In the genomic region with DNA sequence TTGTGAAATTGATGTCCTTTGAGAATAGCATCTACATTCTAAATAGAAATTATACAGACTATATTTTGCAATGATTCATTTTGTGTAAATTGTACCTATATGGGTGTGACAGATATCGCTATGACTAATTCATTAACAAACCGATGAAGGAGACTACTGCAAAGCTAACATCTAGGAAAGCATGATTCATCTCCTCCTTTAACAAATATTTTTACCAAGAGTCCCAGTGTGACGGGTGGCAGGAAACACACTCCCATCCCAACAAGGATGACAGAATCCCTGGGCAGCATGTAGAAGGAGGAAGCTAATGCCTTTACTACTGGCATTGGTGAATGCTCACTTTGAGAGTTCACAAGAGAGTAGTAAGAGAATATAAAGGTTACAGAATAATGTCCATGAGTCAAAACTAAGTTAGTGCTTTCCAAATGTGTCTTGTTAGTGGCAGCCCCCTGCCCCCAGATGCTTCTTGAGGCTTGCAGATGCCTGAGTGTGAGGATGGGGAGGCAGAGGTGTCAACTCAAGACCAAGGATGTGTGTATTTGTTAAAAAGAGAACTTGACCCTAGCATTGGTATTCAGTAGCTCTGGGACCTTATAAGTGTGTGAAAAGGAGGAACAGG, we compare ENCODE assay signal across 14 cellular contexts.
DNase-seq lines count a peak whose midpoint lies in the region; ATAC-seq and TF ChIP-seq lines count a peak whose summit lies in the region.
"Had no signal": no experiment of that assay in that cellular context is flagged by ENCODE, and none has a peak within 500 bp of the region (broad histone marks: within the 10 kb centered on the region; RNA-seq: fewer than 3 reads in every experiment).

No MANE protein-coding gene starts in this region.

- POLR2A ChIA-PET in activated CD4-positive, alpha-beta T cell treated with anti-CD3 and anti-CD28 coated beads for 36 hours (lab: Charles Lee) = no interaction called here

- no peak overlapping the region for H3K27ac Mint-ChIP-seq in activated CD4-positive, alpha-beta T cell treated with anti-CD3 and anti-CD28 coated beads for 36 hours
- no peak overlapping the region for H3K27ac Mint-ChIP-seq in activated CD4-positive, alpha-beta T cell treated with anti-CD3 and anti-CD28 coated beads, Interleukin-2, amount 10 ng/mL, durations not matched to agents 24 days and 14 days
- H3K27ac Mint-ChIP-seq in stimulated activated naive CD8-positive, alpha-beta T cell treated with anti-CD3 and anti-CD28 coated beads, Interleukin-15, amount 100 ng/mL, for 72 hours = no peak overlapping the region
- H3K27ac Mint-ChIP-seq: natural killer cell treated with Interleukin-12 subunit alpha and Interleukin-12 subunit beta and Interleukin-15 and Interleukin-18, amount 100 ng/mL, for 72 hours had no signal

- H3K27me3 Mint-ChIP-seq in activated CD4-positive, alpha-beta T cell treated with anti-CD3 and anti-CD28 coated beads for 36 hours = peaks cover 2% of the 10 kb centered on the region
- peaks cover 2% of the 10 kb centered on the region for H3K27me3 Mint-ChIP-seq in activated CD4-positive, alpha-beta T cell treated with anti-CD3 and anti-CD28 coated beads, Interleukin-2, amount 10 ng/mL, durations not matched to agents 24 days and 14 days
- peaks cover 5% of the 10 kb centered on the region for H3K27me3 Mint-ChIP-seq in stimulated activated naive CD8-positive, alpha-beta T cell treated with anti-CD3 and anti-CD28 coated beads, Interleukin-15, amount 100 ng/mL, for 72 hours

- peak overlapping the region; percentile 6; the same call in 1 of the 2 replicates for H3K27ac ChIP-seq in SJSA1
- H3K27ac ChIP-seq: colonic mucosa had no signal

- H3K4me3 ChIP-seq in SJSA1 = no peak overlapping the region
- no peak overlapping the region for H3K4me3 ChIP-seq in fibroblast of mammary gland (ENCODE audit: control insufficient read depth, low read depth, low read length)
- H3K4me3 ChIP-seq: colonic mucosa had no signal

- intact Hi-C loops in activated CD4-positive, alpha-beta T cell treated with anti-CD3 and anti-CD28 coated beads for 36 hours (cut with DNase I, micrococcal nuclease) = no loop called here
- intact Hi-C loops in activated CD4-positive, alpha-beta T cell treated with anti-CD3 and anti-CD28 coated beads, Interleukin-2, amount 10 ng/mL, durations not matched to agents 24 days and 14 days (cut with micrococcal nuclease) = no loop called here

- no peaks in the 10 kb centered on the region for H3K27me3 ChIP-seq in SJSA1 (replicated peaks)
- H3K27me3 ChIP-seq: colonic mucosa had no signal

- no peaks in the 10 kb centered on the region for H3K36me3 ChIP-seq in SJSA1
- H3K36me3 ChIP-seq: colonic mucosa had no signal

- H3K36me3 Mint-ChIP-seq in activated CD4-positive, alpha-beta T cell treated with anti-CD3 and anti-CD28 coated beads for 36 hours (ENCODE audit: low read depth) = no peaks in the 10 kb centered on the region
- H3K36me3 Mint-ChIP-seq in activated CD4-positive, alpha-beta T cell treated with anti-CD3 and anti-CD28 coated beads, Interleukin-2, amount 10 ng/mL, durations not matched to agents 24 days and 14 days (ENCODE audit: low read depth) = no peaks in the 10 kb centered on the region
- H3K36me3 Mint-ChIP-seq: natural killer cell treated with Interleukin-12 subunit alpha and Interleukin-12 subunit beta and Interleukin-15 and Interleukin-18, amount 100 ng/mL, for 72 hours had no signal

- peaks cover 16% of the 10 kb centered on the region for H3K4me1 Mint-ChIP-seq in activated CD4-positive, alpha-beta T cell treated with anti-CD3 and anti-CD28 coated beads for 36 hours
- H3K4me1 Mint-ChIP-seq in activated CD4-positive, alpha-beta T cell treated with anti-CD3 and anti-CD28 coated beads, Interleukin-2, amount 10 ng/mL, durations not matched to agents 24 days and 14 days = no peaks in the 10 kb centered on the region
- H3K4me1 Mint-ChIP-seq in stimulated activated naive CD8-positive, alpha-beta T cell treated with anti-CD3 and anti-CD28 coated beads, Interleukin-15, amount 100 ng/mL, for 72 hours = no peaks in the 10 kb centered on the region

- peak; percentile 70 for ATAC-seq in activated CD4-positive, alpha-beta T cell treated with anti-CD3 and anti-CD28 coated beads for 36 hours
- peak; percentile 62 for ATAC-seq in stimulated activated naive CD8-positive, alpha-beta T cell treated with anti-CD3 and anti-CD28 coated beads, Interleukin-15, amount 100 ng/mL, for 72 hours
- ATAC-seq in omental fat pad (ENCODE audit: low FRiP score) = no peak

- H3K9me3 ChIP-seq in SJSA1 (replicated peaks) = no peaks in the 10 kb centered on the region
- H3K9me3 ChIP-seq: colonic mucosa had no signal

- CTCF ChIA-PET in activated CD4-positive, alpha-beta T cell treated with anti-CD3 and anti-CD28 coated beads for 36 hours (lab: Charles Lee) = interaction anchor here (0.9 to 1.0 kb wide), 2 partner anchors 8 to 10 kb away, joined by 3 read pairs; no protein-coding TSS in a partner anchor

- TF ChIP-seq CTCF in fibroblast of mammary gland (conservative IDR thresholded peaks at IDR 0.05; ENCODE audit: control insufficient read depth, insufficient read depth, low read depth, low read length) (no peak), omental fat pad (IDR thresholded peaks at IDR 0.05) (no peak)

- no peak overlapping the region for H3K4me3 Mint-ChIP-seq in activated CD4-positive, alpha-beta T cell treated with anti-CD3 and anti-CD28 coated beads for 36 hours
- H3K4me3 Mint-ChIP-seq in activated CD4-positive, alpha-beta T cell treated with anti-CD3 and anti-CD28 coated beads, Interleukin-2, amount 10 ng/mL, durations not matched to agents 24 days and 14 days = no peak overlapping the region
- H3K4me3 Mint-ChIP-seq in stimulated activated naive CD8-positive, alpha-beta T cell treated with anti-CD3 and anti-CD28 coated beads, Interleukin-15, amount 100 ng/mL, for 72 hours = no peak overlapping the region
- H3K4me3 Mint-ChIP-seq: natural killer cell treated with Interleukin-12 subunit alpha and Interleukin-12 subunit beta and Interleukin-15 and Interleukin-18, amount 100 ng/mL, for 72 hours had no signal

- no peak for DNase-seq in activated CD4-positive, alpha-beta T cell treated with anti-CD3 and anti-CD28 coated beads for 36 hours
- no peak for DNase-seq in activated CD4-positive, alpha-beta T cell treated with anti-CD3 and anti-CD28 coated beads, Interleukin-2, amount 10 ng/mL, durations not matched to agents 24 days and 14 days
- DNase-seq in SJSA1 (ENCODE audit: low read depth in 1 of 2, low spot score in 2 of 2) (peak in 1 of 2 experiments; percentile 63), fibroblast of mammary gland (ENCODE audit: low read depth) (peak; percentile 74), cerebellar nuclear complex (lab: John Stamatoyannopoulos, UW) (no peak), NCI-H1930 (lab: John Stamatoyannopoulos, UW) (no peak), omental fat pad (ENCODE audit: low spot score) (no peak)
- DNase-seq in stimulated activated naive CD8-positive, alpha-beta T cell treated with anti-CD3 and anti-CD28 coated beads, Interleukin-15, amount 100 ng/mL, for 72 hours = no peak
- DNase-seq: 8988T; colonic mucosa; GOT3; NCI-H1048; NK-92 treated with Interleukin-12 subunit alpha and Interleukin-12 subunit beta, amount 100 ng/mL, for 24 hours had no signal

- peaks cover 21% of the 10 kb centered on the region for H3K4me1 ChIP-seq in SJSA1 (replicated peaks)
- H3K4me1 ChIP-seq: colonic mucosa had no signal

- H3K9me3 Mint-ChIP-seq in activated CD4-positive, alpha-beta T cell treated with anti-CD3 and anti-CD28 coated beads for 36 hours (ENCODE audit: low read depth) = no peaks in the 10 kb centered on the region
- H3K9me3 Mint-ChIP-seq in activated CD4-positive, alpha-beta T cell treated with anti-CD3 and anti-CD28 coated beads, Interleukin-2, amount 10 ng/mL, durations not matched to agents 24 days and 14 days = no peaks in the 10 kb centered on the region
- no peaks in the 10 kb centered on the region for H3K9me3 Mint-ChIP-seq in stimulated activated naive CD8-positive, alpha-beta T cell treated with anti-CD3 and anti-CD28 coated beads, Interleukin-15, amount 100 ng/mL, for 72 hours
- H3K9me3 Mint-ChIP-seq: natural killer cell treated with Interleukin-12 subunit alpha and Interleukin-12 subunit beta and Interleukin-15 and Interleukin-18, amount 100 ng/mL, for 72 hours had no signal
